ENCODE assay signal across 13 cellular contexts in genomic region chr10:80410122-80410521, GRCh38. TPM values are rescaled to one million over a fixed set of nuclear protein-coding genes. Genes with fewer than 3 reads are reported as not detected.
DNase-seq lines count a peak whose midpoint lies in the region; ATAC-seq and TF ChIP-seq lines count a peak whose summit lies in the region.
"Had no signal": no experiment of that assay in that cellular context is flagged by ENCODE, and none has a peak within 500 bp of the region (broad histone marks: within the 10 kb centered on the region; RNA-seq: fewer than 3 reads in every experiment).

No MANE protein-coding gene starts in this region.

- H3K4me3 ChIP-seq in duodenal mucosa (ENCODE audit: low read depth in 1 of 2, low read length in 2 of 2) (peak overlapping the region; percentile 4 to 82), mucosa of descending colon (no peak overlapping the region), breast epithelium (peak overlapping the region in 1 of 3 donors; percentile 22)
- H3K4me3 ChIP-seq: K562 had no signal

- TF ChIP-seq POLR2A in breast epithelium (IDR thresholded peaks at IDR 0.05): no peak

- H3K4me1 ChIP-seq in duodenal mucosa (ENCODE audit: control insufficient read depth in 1 of 2, insufficient read depth in 2 of 2, low read length in 2 of 2): peaks cover 61 to 62% of the 10 kb centered on the region in 2 donors
- H3K4me1 ChIP-seq in mucosa of descending colon (ENCODE audit: low read depth): peaks cover 50% of the 10 kb centered on the region
- peaks cover 7 to 17% of the 10 kb centered on the region in 2 donors for H3K4me1 ChIP-seq in breast epithelium

- intact Hi-C loops in mucosa of descending colon (cut with DNase I, micrococcal nuclease): no loop called here
- intact Hi-C loops in breast epithelium (cut with DNase I; ENCODE audit: low total_unique reads): no loop called here

- no peak overlapping the region for H3K27ac Mint-ChIP-seq in T-helper 2 cell treated with Interferon-gamma antibody and Interleukin-4, amounts not matched to agents 5 μg/mL and 100 μg/mL, for 36 hours
- H3K27ac Mint-ChIP-seq: activated CD4-positive, alpha-beta T cell treated with anti-CD3 and anti-CD28 coated beads, Interleukin-2, amount 10 ng/mL, durations not matched to agents 7 days and 5 days had no signal

- DNase-seq in T-helper 2 cell treated with Interferon-gamma antibody and Interleukin-4, amounts not matched to agents 5 μg/mL and 100 μg/mL, for 36 hours (ENCODE audit: low spot score): no peak
- DNase-seq in T-helper 2 cell (no peak), mucosa of descending colon (peak in 2 of 3 donors; percentile 70 to 73), NCI-H1048 (lab: John Stamatoyannopoulos, UW) (no peak), NCI-H1930 (lab: John Stamatoyannopoulos, UW) (no peak), breast epithelium (ENCODE audit: low spot score in 2 of 2) (no peak)
- DNase-seq: activated CD4-positive, alpha-beta T cell treated with anti-CD3 and anti-CD28 coated beads, Interleukin-2, amount 10 ng/mL, durations not matched to agents 7 days and 5 days; NCI-H2227 treated with DMSO at 0.1 percent for 48 hours; pancreas had no signal

- H3K36me3 Mint-ChIP-seq in T-helper 2 cell treated with Interferon-gamma antibody and Interleukin-4, amounts not matched to agents 5 μg/mL and 100 μg/mL, for 36 hours (ENCODE audit: low read depth): no peaks in the 10 kb centered on the region

- H3K9me3 ChIP-seq in duodenal mucosa (ENCODE audit: control insufficient read depth in 1 of 2, low read length in 2 of 2) (no peaks in the 10 kb centered on the region), mucosa of descending colon (no peaks in the 10 kb centered on the region), breast epithelium (no peaks in the 10 kb centered on the region)
- H3K9me3 ChIP-seq: pancreas had no signal

- no peak for TF ChIP-seq CTCF in mucosa of descending colon (IDR thresholded peaks at IDR 0.05)
- TF ChIP-seq CTCF in breast epithelium (IDR thresholded peaks at IDR 0.05): no peak

- H3K9ac ChIP-seq in duodenal mucosa (ENCODE audit: low read depth in 1 of 2, low read length in 2 of 2): peak overlapping the region; percentile 21 to 86

- peaks cover 15% of the 10 kb centered on the region for H3K27me3 Mint-ChIP-seq in T-helper 2 cell treated with Interferon-gamma antibody and Interleukin-4, amounts not matched to agents 5 μg/mL and 100 μg/mL, for 36 hours (ENCODE audit: low read depth)

- H3K27ac ChIP-seq in duodenal mucosa (ENCODE audit: low read depth, low read length) (no peak overlapping the region), temporal lobe (ENCODE audit: low read depth, low read length) (peak overlapping the region; percentile 33), breast epithelium (peak overlapping the region in 1 of 2 donors; percentile 86)
- H3K27ac ChIP-seq: pancreas had no signal

- peak overlapping the region; percentile 39 for H3K4me3 Mint-ChIP-seq in T-helper 2 cell treated with Interferon-gamma antibody and Interleukin-4, amounts not matched to agents 5 μg/mL and 100 μg/mL, for 36 hours

- no peaks in the 10 kb centered on the region for H3K9me3 Mint-ChIP-seq in T-helper 2 cell treated with Interferon-gamma antibody and Interleukin-4, amounts not matched to agents 5 μg/mL and 100 μg/mL, for 36 hours
- H3K9me3 Mint-ChIP-seq: activated CD4-positive, alpha-beta T cell treated with anti-CD3 and anti-CD28 coated beads, Interleukin-2, amount 10 ng/mL, durations not matched to agents 7 days and 5 days had no signal

- peak; percentile 60 for ATAC-seq in mucosa of descending colon
- ATAC-seq: pancreas had no signal

- peaks cover 14% of the 10 kb centered on the region for H3K4me1 Mint-ChIP-seq in T-helper 2 cell treated with Interferon-gamma antibody and Interleukin-4, amounts not matched to agents 5 μg/mL and 100 μg/mL, for 36 hours (ENCODE audit: low read depth)

- H3K27me3 ChIP-seq in duodenal mucosa (ENCODE audit: control insufficient read depth in 1 of 2, insufficient read depth in 2 of 2, low read length in 2 of 2): no peaks in the 10 kb centered on the region
- no peaks in the 10 kb centered on the region for H3K27me3 ChIP-seq in breast epithelium
- H3K27me3 ChIP-seq: pancreas had no signal

- H3K36me3 ChIP-seq in duodenal mucosa (ENCODE audit: control insufficient read depth in 1 of 2, insufficient read depth in 2 of 2, low read length in 2 of 2): no peaks in the 10 kb centered on the region
- H3K36me3 ChIP-seq in mucosa of descending colon (ENCODE audit: low read depth): no peaks in the 10 kb centered on the region
- H3K36me3 ChIP-seq in breast epithelium: no peaks in the 10 kb centered on the region
- H3K36me3 ChIP-seq: pancreas had no signal

RNA-seq across cellular contexts. Expression of gene PRXL2A, which starts 1.8 kb away (rescaled TPM):
- total RNA-seq in mucosa of descending colon: 100 to 1,000 TPM in 1 of 3 donors, 10 to 100 TPM in 2; 95.2 to 123 (median 95.8) TPM
- total RNA-seq in temporal lobe: 68.6 TPM
- 100 to 1,000 TPM in 1 of 3 donors, 10 to 100 TPM in 2; 82.3 to 547 (median 88.4) TPM for total RNA-seq in breast epithelium

RNA-seq across cellular contexts. Expression of gene TSPAN14, which starts 44.0 kb away (rescaled TPM):
- total RNA-seq in mucosa of descending colon: 10 to 100 TPM; 75.5 to 96.5 (median 81.0) TPM
- 27.8 TPM for total RNA-seq in temporal lobe
- 10 to 100 TPM; 52.8 to 76.8 (median 74.8) TPM for total RNA-seq in breast epithelium

RNA-seq across cellular contexts. Expression of gene DYDC2, which starts 53.5 kb away (rescaled TPM):
- total RNA-seq in mucosa of descending colon (not detected), temporal lobe (2.0 TPM), breast epithelium (under 1 TPM in 1 of 3 donors, not detected in 2; 0.32 TPM)
- total RNA-seq: activated CD4-positive, alpha-beta T cell treated with anti-CD3 and anti-CD28 coated beads, Interleukin-2, amount 10 ng/mL, durations not matched to agents 7 days and 5 days; urinary bladder had no signal

RNA-seq across cellular contexts. Expression of gene DYDC1, which starts 53.6 kb away (rescaled TPM):
- total RNA-seq in mucosa of descending colon (not detected), temporal lobe (not detected), breast epithelium (not detected)
- total RNA-seq: activated CD4-positive, alpha-beta T cell treated with anti-CD3 and anti-CD28 coated beads, Interleukin-2, amount 10 ng/mL, durations not matched to agents 7 days and 5 days; K562; pancreas; urinary bladder had no signal

Comparison
In these comparisons a context has a peak if more than half of its experiments do, and no peak if none do; other contexts are left out.
1. DNase-seq: peak in mucosa of descending colon (2 of 3); none in T-helper 2 cell treated with Interferon-gamma antibody and Interleukin-4, amounts not matched to agents 5 μg/mL and 100 μg/mL, for 36 hours (single experiment), T-helper 2 cell (0 of 5), NCI-H1048 (single experiment), NCI-H1930 (0 of 2) and breast epithelium (0 of 2).